8 cellular contexts compared by ENCODE assay signal in the genomic region with DNA sequence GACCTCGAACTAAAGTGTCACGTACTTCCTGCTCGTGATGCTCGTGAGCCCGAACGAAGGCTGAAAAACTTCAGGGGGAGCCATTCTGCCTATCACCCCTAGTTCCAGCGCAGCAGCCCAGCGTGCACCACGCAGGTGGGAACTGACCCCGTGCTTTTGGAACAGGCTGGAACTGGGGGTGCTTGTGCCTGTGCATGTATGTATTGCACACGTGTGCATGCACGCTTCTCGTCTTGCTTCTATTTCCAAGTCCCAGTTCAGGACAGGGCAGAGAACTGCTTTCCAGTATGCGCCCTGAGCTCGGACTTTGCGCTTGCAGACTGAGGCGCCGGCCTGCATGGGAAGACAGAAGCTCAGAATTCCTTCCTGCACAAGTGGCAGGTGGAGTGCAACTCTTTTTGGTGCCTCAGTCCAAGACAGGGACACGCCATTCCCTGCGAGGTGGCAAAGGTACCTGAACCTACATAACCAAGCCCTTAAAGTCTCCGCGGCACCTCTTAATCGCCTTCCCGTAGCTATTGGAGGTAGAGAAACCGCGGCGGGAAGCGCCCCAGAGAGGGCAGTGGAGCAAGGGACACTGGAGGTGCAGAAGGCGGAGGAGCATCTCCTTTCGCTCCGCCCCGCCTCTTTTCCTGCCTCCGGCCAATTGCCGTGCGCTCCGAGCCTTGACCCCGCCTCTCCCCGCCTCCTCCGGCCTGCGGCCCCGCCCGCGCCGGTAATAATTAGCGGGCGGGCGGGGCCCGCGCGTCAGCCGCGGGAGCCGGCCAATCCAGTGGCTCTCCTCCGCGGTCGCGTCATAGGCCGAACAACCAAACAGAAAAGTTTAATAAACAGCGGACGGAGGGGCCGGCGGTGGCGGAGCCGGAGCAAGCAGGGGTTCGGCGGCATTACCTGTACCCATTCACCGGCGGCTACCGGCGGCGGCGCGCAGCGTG. TPM values are rescaled to one million over a fixed set of nuclear protein-coding genes. Genes with fewer than 3 reads are reported as not detected.
DNase-seq lines count a peak whose midpoint lies in the region; ATAC-seq and TF ChIP-seq lines count a peak whose summit lies in the region.

ZFAND6 (plus strand) TSS at position 826 of the 935 bp plus-strand sequence. CDS start 60,669 bp downstream, outside the sequence.

- TF ChIP-seq CTCF in GM13977 (IDR thresholded peaks at IDR 0.05; ENCODE audit: extremely low read depth, insufficient read depth, missing control alignments) (no peak), left ventricle myocardium inferior (IDR thresholded peaks at IDR 0.05; ENCODE audit: borderline replicate concordance) (no peak), prostate gland (IDR thresholded peaks at IDR 0.05) (peak in 2 of 4 experiments; percentile 13 to 24)

- under 1% methylated on average over 56 of the region's 74 CpGs for WGBS in prostate gland
- WGBS in urinary bladder = under 1% methylated on average over 74 of the region's 74 CpGs

- in situ Hi-C loops in GM13977 (cut with MboI; ENCODE audit: low pct_unique_long_range_greater_than_20kb, low sequenced_read_pairs, unreplicated experiment) = no loop called here

- peak; percentile 68 for ATAC-seq in HG02884 (IDR thresholded peaks at IDR 0.05; ENCODE audit: unreplicated experiment)

- H3K36me3 Mint-ChIP-seq in T-helper 1 cell treated with Interleukin-12 subunit alpha and Interleukin-12 subunit beta and Interleukin-4 antibody, amounts not matched to agents 30 μg/mL and 1 μg/mL, for 36 hours (ENCODE audit: low read depth) = peaks cover 2% of the 10 kb centered on the region

- H3K27me3 ChIP-seq in left ventricle myocardium inferior (ENCODE audit: low read depth) = peaks cover 7% of the 10 kb centered on the region
- no peaks in the 10 kb centered on the region for H3K27me3 ChIP-seq in prostate gland (replicated peaks; ENCODE audit: insufficient read depth)

- H3K4me3 Mint-ChIP-seq in T-helper 1 cell treated with Interleukin-12 subunit alpha and Interleukin-12 subunit beta and Interleukin-4 antibody, amounts not matched to agents 30 μg/mL and 1 μg/mL, for 36 hours = peak within 1 kb of the TSS; percentile 86

- peaks cover 35% of the 10 kb centered on the region for H3K4me1 Mint-ChIP-seq in T-helper 1 cell treated with Interleukin-12 subunit alpha and Interleukin-12 subunit beta and Interleukin-4 antibody, amounts not matched to agents 30 μg/mL and 1 μg/mL, for 36 hours (ENCODE audit: low read depth)

- intact Hi-C loops in left ventricle myocardium inferior (cut with micrococcal nuclease) (no loop called here), prostate gland (cut with DNase I) (loop anchor here (1.0 to 10.0 kb wide), 3 partner anchors 93 to 346 kb away; partner anchors contain the start of genes ARNT2 and FAH)

- H3K4me1 ChIP-seq in left ventricle myocardium inferior = peaks cover 42% of the 10 kb centered on the region
- no peaks in the 10 kb centered on the region for H3K4me1 ChIP-seq in prostate gland (replicated peaks)
- H3K4me1 ChIP-seq in urinary bladder (ENCODE audit: insufficient read depth) = no peaks in the 10 kb centered on the region

- H3K4me3 ChIP-seq in left ventricle myocardium inferior (peak within 1 kb of the TSS; percentile 93), prostate gland (peak within 1 kb of the TSS; percentile 93 to 94), urinary bladder (ENCODE audit: low read depth, low read length) (peak within 1 kb of the TSS; percentile 94)

- no peaks in the 10 kb centered on the region for H3K9me3 Mint-ChIP-seq in T-helper 1 cell treated with Interleukin-12 subunit alpha and Interleukin-12 subunit beta and Interleukin-4 antibody, amounts not matched to agents 30 μg/mL and 1 μg/mL, for 36 hours

- peak within 1 kb of the TSS; percentile 94 for H3K27ac Mint-ChIP-seq in T-helper 1 cell treated with Interleukin-12 subunit alpha and Interleukin-12 subunit beta and Interleukin-4 antibody, amounts not matched to agents 30 μg/mL and 1 μg/mL, for 36 hours

- peak; percentile 95 for DNase-seq in GM13977 (ENCODE audit: low spot score)
- DNase-seq in NCI-H1694 (lab: John Stamatoyannopoulos, UW) = peak; percentile 75
- DNase-seq in amniotic stem cell (lab: John Stamatoyannopoulos, UW) = peak; percentile 94
- DNase-seq in left ventricle myocardium inferior = peak; percentile 95
- peak; percentile 97 for DNase-seq in prostate gland (ENCODE audit: low spot score)

- peak within 1 kb of the TSS; percentile 92 for H3K27ac ChIP-seq in left ventricle myocardium inferior (replicated peaks)
- peak within 1 kb of the TSS; percentile 97 to 99 for H3K27ac ChIP-seq in prostate gland
- peak within 1 kb of the TSS; percentile 100 for H3K27ac ChIP-seq in urinary bladder (ENCODE audit: low read depth)

- H3K36me3 ChIP-seq in left ventricle myocardium inferior = no peaks in the 10 kb centered on the region
- H3K36me3 ChIP-seq in prostate gland = no peaks in the 10 kb centered on the region
- H3K36me3 ChIP-seq in urinary bladder (ENCODE audit: insufficient read depth) = no peaks in the 10 kb centered on the region

- TF ChIP-seq POLR2A in prostate gland (IDR thresholded peaks at IDR 0.05) = peak; percentile 70

- no peaks in the 10 kb centered on the region for H3K27me3 Mint-ChIP-seq in T-helper 1 cell treated with Interleukin-12 subunit alpha and Interleukin-12 subunit beta and Interleukin-4 antibody, amounts not matched to agents 30 μg/mL and 1 μg/mL, for 36 hours (ENCODE audit: low read depth)

- H3K9me3 ChIP-seq in left ventricle myocardium inferior (replicated peaks) = no peaks in the 10 kb centered on the region
- no peaks in the 10 kb centered on the region for H3K9me3 ChIP-seq in prostate gland

RNA-seq across cellular contexts. Expression of gene ZFAND6, which starts in this region (rescaled TPM):
- 75.0 TPM for total RNA-seq in left ventricle myocardium inferior
- 100 to 1,000 TPM; 103 to 167 TPM for total RNA-seq in prostate gland
- 164 TPM for total RNA-seq in urinary bladder
- 69.1 TPM for polyA plus RNA-seq in urinary bladder

Comparison
In these comparisons a context has a peak if more than half of its experiments do, and no peak if none do; other contexts are left out.
1. Peak in every context shown above with its lines: DNase-seq, ATAC-seq, H3K4me3 ChIP-seq and H3K27ac ChIP-seq.